26 cellular contexts compared by ENCODE assay signal in genomic region chr9:129709471-129710460, GRCh38. TPM values are rescaled to one million over a fixed set of nuclear protein-coding genes. Genes with fewer than 3 reads are reported as not detected.
DNase-seq lines count a peak whose midpoint lies in the region; TF ChIP-seq lines count a peak whose summit lies in the region.
"Had no signal": no experiment of that assay in that cellular context is flagged by ENCODE, and none has a peak within 500 bp of the region (broad histone marks: within the 10 kb centered on the region; RNA-seq: fewer than 3 reads in every experiment).

No MANE protein-coding gene starts in this region.

- peaks cover 20% of the 10 kb centered on the region for H3K4me1 Mint-ChIP-seq in T-helper 1 cell treated with Interleukin-12 subunit alpha and Interleukin-12 subunit beta and Interleukin-4 antibody, amounts not matched to agents 30 μg/mL and 1 μg/mL, for 36 hours (ENCODE audit: low read depth)
- peaks cover 37% of the 10 kb centered on the region for H3K4me1 Mint-ChIP-seq in endodermal cell
- H3K4me1 Mint-ChIP-seq: natural killer cell had no signal

- no peaks in the 10 kb centered on the region for H3K9me3 Mint-ChIP-seq in T-helper 1 cell treated with Interleukin-12 subunit alpha and Interleukin-12 subunit beta and Interleukin-4 antibody, amounts not matched to agents 30 μg/mL and 1 μg/mL, for 36 hours
- H3K9me3 Mint-ChIP-seq in endodermal cell, result no peaks in the 10 kb centered on the region
- H3K9me3 Mint-ChIP-seq: activated CD4-positive, alpha-beta T cell treated with anti-CD3 and anti-CD28 coated beads, Interleukin-2, amount 10 ng/mL, durations not matched to agents 7 days and 5 days; activated T-helper 17 cell treated with anti-CD3 and anti-CD28 coated beads, Interleukin-2, amount 50 U/mL, for 72 hours; effector memory CD8-positive, alpha-beta T cell; natural killer cell; stimulated activated effector memory CD8-positive, alpha-beta T cell treated with anti-CD3 and anti-CD28 coated beads, Interleukin-12 subunit alpha, Interleukin-12 subunit beta, amount 100 ng/mL, for 72 hours had no signal

- H3K4me2 ChIP-seq in smooth muscle cell, result peak overlapping the region; percentile 67

- DNase-seq in T-helper 1 cell (no peak), ascending aorta (ENCODE audit: low spot score in 2 of 2) (no peak), kidney glomerular epithelial cell (lab: John Stamatoyannopoulos, UW) (peak; percentile 54), smooth muscle cell (lab: John Stamatoyannopoulos, UW; ENCODE audit: unreplicated experiment) (no peak), endodermal cell (no peak), NCI-H1436 (lab: John Stamatoyannopoulos, UW) (no peak)
- no peak for DNase-seq in stimulated activated CD4-positive, alpha-beta T cell treated with anti-CD3 and anti-CD28 coated beads, Interleukin-4, amount 100 ng/mL, for 4 hours
- DNase-seq: activated CD4-positive, alpha-beta T cell treated with anti-CD3 and anti-CD28 coated beads, Interleukin-2, amount 10 ng/mL, durations not matched to agents 7 days and 5 days; activated CD8-positive, alpha-beta memory T cell treated with anti-CD3 and anti-CD28 coated beads, Interleukin-2, amount 50 U/mL, for 4 hours; BE2C; body of pancreas; effector memory CD8-positive, alpha-beta T cell; midbrain; natural killer cell; NCI-H2029 treated with DMSO at 0.1 percent for 48 hours; NCI-H345; OCI-M1; posterior cingulate gyrus; SHP77 had no signal

- H3K36me3 ChIP-seq in ascending aorta (no peaks in the 10 kb centered on the region), smooth muscle cell (ENCODE audit: low read depth) (no peaks in the 10 kb centered on the region), endodermal cell (ENCODE audit: control insufficient read depth, insufficient read depth, low read length) (no peaks in the 10 kb centered on the region)
- H3K36me3 ChIP-seq: BE2C had no signal

- peaks cover 2% of the 10 kb centered on the region for H3K27me3 Mint-ChIP-seq in T-helper 1 cell treated with Interleukin-12 subunit alpha and Interleukin-12 subunit beta and Interleukin-4 antibody, amounts not matched to agents 30 μg/mL and 1 μg/mL, for 36 hours (ENCODE audit: low read depth)
- no peaks in the 10 kb centered on the region for H3K27me3 Mint-ChIP-seq in endodermal cell (ENCODE audit: insufficient read depth)
- H3K27me3 Mint-ChIP-seq: activated CD4-positive, alpha-beta T cell treated with anti-CD3 and anti-CD28 coated beads, Interleukin-2, amount 10 ng/mL, durations not matched to agents 7 days and 5 days; activated T-helper 17 cell treated with anti-CD3 and anti-CD28 coated beads, Interleukin-2, amount 50 U/mL, for 72 hours had no signal

- no peaks in the 10 kb centered on the region for H3K27me3 ChIP-seq in ascending aorta
- no peaks in the 10 kb centered on the region for H3K27me3 ChIP-seq in smooth muscle cell (ENCODE audit: low read depth)
- H3K27me3 ChIP-seq in endodermal cell (ENCODE audit: control insufficient read depth, insufficient read depth, low read length, poor library complexity, severe bottlenecking), result no peaks in the 10 kb centered on the region
- H3K27me3 ChIP-seq: BE2C, body of pancreas had no signal

- H2AFZ ChIP-seq in smooth muscle cell (ENCODE audit: low read depth), result no peak overlapping the region

- H4K20me1 ChIP-seq in smooth muscle cell (ENCODE audit: low read depth), result no peaks in the 10 kb centered on the region

- H3K27ac ChIP-seq in ascending aorta, result peak overlapping the region; percentile 84 to 91
- peak overlapping the region; percentile 91 for H3K27ac ChIP-seq in smooth muscle cell (ENCODE audit: low read depth)
- H3K27ac ChIP-seq in endodermal cell (ENCODE audit: low read depth, low read length), result no peak overlapping the region
- H3K27ac ChIP-seq: 22Rv1, body of pancreas had no signal

- H3K4me3 ChIP-seq in ascending aorta (peak overlapping the region in 1 of 2 donors; percentile 0), smooth muscle cell (no peak overlapping the region), endodermal cell (ENCODE audit: low read length) (no peak overlapping the region)
- H3K4me3 ChIP-seq: body of pancreas had no signal

- H3K4me3 Mint-ChIP-seq in T-helper 1 cell treated with Interleukin-12 subunit alpha and Interleukin-12 subunit beta and Interleukin-4 antibody, amounts not matched to agents 30 μg/mL and 1 μg/mL, for 36 hours, result no peak overlapping the region
- no peak overlapping the region for H3K4me3 Mint-ChIP-seq in endodermal cell
- H3K4me3 Mint-ChIP-seq: activated CD4-positive, alpha-beta T cell treated with anti-CD3 and anti-CD28 coated beads, Interleukin-2, amount 10 ng/mL, durations not matched to agents 7 days and 5 days; activated T-helper 17 cell treated with anti-CD3 and anti-CD28 coated beads, Interleukin-2, amount 50 U/mL, for 72 hours; effector memory CD8-positive, alpha-beta T cell; natural killer cell; stimulated activated effector memory CD8-positive, alpha-beta T cell treated with anti-CD3 and anti-CD28 coated beads, Interleukin-12 subunit alpha, Interleukin-12 subunit beta, amount 100 ng/mL, for 72 hours had no signal

- WGBS in smooth muscle cell (ENCODE audit: low lambda C conversion rate), result 69% methylated on average over 22 of the region's 22 CpGs
- 90 to 94% methylated on average over 10 to 22 of the region's 22 CpGs for whole genome bisulfite sequencing in endodermal cell (ENCODE audit: insufficient coverage in 1 of 2, insufficient read length in 1 of 2), 2 experiments

- H3K36me3 Mint-ChIP-seq in T-helper 1 cell treated with Interleukin-12 subunit alpha and Interleukin-12 subunit beta and Interleukin-4 antibody, amounts not matched to agents 30 μg/mL and 1 μg/mL, for 36 hours (ENCODE audit: low read depth), result no peaks in the 10 kb centered on the region
- H3K36me3 Mint-ChIP-seq in endodermal cell (ENCODE audit: low read depth), result no peaks in the 10 kb centered on the region
- H3K36me3 Mint-ChIP-seq: natural killer cell; stimulated activated effector memory CD8-positive, alpha-beta T cell treated with anti-CD3 and anti-CD28 coated beads, Interleukin-12 subunit alpha, Interleukin-12 subunit beta, amount 100 ng/mL, for 72 hours had no signal

- TF ChIP-seq CTCF in ascending aorta (IDR thresholded peaks at IDR 0.05) (no peak), smooth muscle cell (IDR thresholded peaks at IDR 0.05; ENCODE audit: borderline replicate concordance, insufficient read depth, poor library complexity, severe bottlenecking) (no peak), endodermal cell (conservative IDR thresholded peaks at IDR 0.05) (no peak)

- peak overlapping the region; percentile 64 for H3K9ac ChIP-seq in smooth muscle cell (ENCODE audit: low read depth)
- H3K9ac ChIP-seq in endodermal cell (ENCODE audit: extremely low read depth, low read length, poor library complexity, severe bottlenecking), result no peak overlapping the region

- H3K4me1 ChIP-seq in ascending aorta, result peaks cover 27 to 65% of the 10 kb centered on the region in 2 donors
- peaks cover 42% of the 10 kb centered on the region for H3K4me1 ChIP-seq in smooth muscle cell (ENCODE audit: low read depth)
- peaks cover 16% of the 10 kb centered on the region for H3K4me1 ChIP-seq in endodermal cell (ENCODE audit: control insufficient read depth, insufficient read depth, low read length)
- H3K4me1 ChIP-seq: BE2C, body of pancreas had no signal

- peak overlapping the region; percentile 66 for H3K27ac Mint-ChIP-seq in T-helper 1 cell treated with Interleukin-12 subunit alpha and Interleukin-12 subunit beta and Interleukin-4 antibody, amounts not matched to agents 30 μg/mL and 1 μg/mL, for 36 hours
- no peak overlapping the region for H3K27ac Mint-ChIP-seq in endodermal cell
- H3K27ac Mint-ChIP-seq: effector memory CD8-positive, alpha-beta T cell; natural killer cell had no signal

- peaks cover 35% of the 10 kb centered on the region for H3K79me2 ChIP-seq in smooth muscle cell (ENCODE audit: low read depth)

- intact Hi-C loops in ascending aorta (cut with DNase I), result loop anchor here (10.0 kb wide), 1 partner anchor 315 kb away; no protein-coding TSS in a partner anchor

- no peaks in the 10 kb centered on the region for H3K9me3 ChIP-seq in ascending aorta
- no peaks in the 10 kb centered on the region for H3K9me3 ChIP-seq in smooth muscle cell (replicated peaks; ENCODE audit: low read depth)
- no peaks in the 10 kb centered on the region for H3K9me3 ChIP-seq in endodermal cell (ENCODE audit: control insufficient read depth, low read length)
- H3K9me3 ChIP-seq: BE2C, body of pancreas had no signal

- H3F3A ChIP-seq in smooth muscle cell (ENCODE audit: low read depth), result peaks cover 34% of the 10 kb centered on the region

RNA-seq across cellular contexts. Expression of gene PTGES, which starts 43.1 kb away (rescaled TPM):
- total RNA-seq in ascending aorta (8.9 TPM), smooth muscle cell (36.9 and 49.5 TPM in 2 replicates), endodermal cell (under 1 TPM; 0.29 to 0.62 TPM)
- 69.6 and 176 TPM in 2 replicates for polyA plus RNA-seq in smooth muscle cell
- polyA plus RNA-seq in endodermal cell (2013, experiment 1 of 2), result 2.9 TPM
- 3.2 TPM for polyA plus RNA-seq in endodermal cell (2013, experiment 2 of 2)
- total RNA-seq: activated CD4-positive, alpha-beta T cell treated with anti-CD3 and anti-CD28 coated beads, Interleukin-2, amount 10 ng/mL, durations not matched to agents 7 days and 5 days; activated T-helper 17 cell treated with anti-CD3 and anti-CD28 coated beads, Interleukin-2, amount 50 U/mL, for 72 hours; left lobe of liver had no signal

RNA-seq across cellular contexts. Expression of gene PRRX2, which starts 44.3 kb away (rescaled TPM):
- 112 TPM for total RNA-seq in ascending aorta
- total RNA-seq in smooth muscle cell, result 59.9 and 87.7 TPM in 2 replicates
- 180 and 234 TPM in 2 replicates for polyA plus RNA-seq in smooth muscle cell
- 1 to 10 TPM; 1.0 to 3.8 TPM for total RNA-seq in endodermal cell
- polyA plus RNA-seq in endodermal cell (2013, experiment 1 of 2), result 5.4 TPM
- 6.0 TPM for polyA plus RNA-seq in endodermal cell (2013, experiment 2 of 2)
- total RNA-seq: glomerular endothelial cell, left lobe of liver, LHCN-M2, natural killer cell had no signal

Comparison
In these comparisons a context has a peak if more than half of its experiments do, and no peak if none do; other contexts are left out.
1. RNA of gene PRRX2, which starts 44.3 kb away (total RNA-seq): 112 TPM in ascending aorta (single experiment) and 59.9 to 87.7 TPM in smooth muscle cell; 1.0 to 3.8 TPM in endodermal cell; every median in the first group is over 10 times any median in the second.